ENCODE assay signal across 1 cellular context in genomic region chr17:75785016-75785769, GRCh38.
TF ChIP-seq lines count a peak whose summit lies in the region.

No MANE protein-coding gene starts in this region.

TF ChIP-seq in HEK293, 187 proteins besides CTCF, POLR2A, EP300 and RAD21 (continued from another document and continues in another):
- TF ChIP-seq ZNF777 (tag by site-specific recombination; IDR thresholded peaks at IDR 0.05; ENCODE audit: borderline replicate concordance) = no peak
- TF ChIP-seq ZSCAN16 (tag by site-specific recombination; IDR thresholded peaks at IDR 0.05) = no peak
- TF ChIP-seq ZFP3 (tag by site-specific recombination; IDR thresholded peaks at IDR 0.05; ENCODE audit: low read depth) = no peak
- TF ChIP-seq WT1 (tag by site-specific recombination; IDR thresholded peaks at IDR 0.05) = peak; percentile 66
- TF ChIP-seq ZNF513 (tag by site-specific recombination; IDR thresholded peaks at IDR 0.05) = peak; percentile 90
- TF ChIP-seq ZNF843 (tag by site-specific recombination; IDR thresholded peaks at IDR 0.05) = 0 out of 2 replicates have a peak, but pooled peaks have one; percentile 57
- TF ChIP-seq ZNF585B (tag by site-specific recombination; IDR thresholded peaks at IDR 0.05) = no peak
- TF ChIP-seq ZNF37A (tag by site-specific recombination; IDR thresholded peaks at IDR 0.05) = 0 out of 2 replicates have a peak, but pooled peaks have one; percentile 10
- TF ChIP-seq ZNF660 (tag by site-specific recombination; IDR thresholded peaks at IDR 0.05) = peak; percentile 90
- no peak for TF ChIP-seq ZNF544 (tag by site-specific recombination; IDR thresholded peaks at IDR 0.05)
- no peak for TF ChIP-seq ZNF530 (tag by site-specific recombination; IDR thresholded peaks at IDR 0.05; ENCODE audit: low read depth)
- peak; percentile 83 for TF ChIP-seq SP2 (tag by site-specific recombination; IDR thresholded peaks at IDR 0.05)
- no peak for TF ChIP-seq ZNF776 (tag by site-specific recombination; IDR thresholded peaks at IDR 0.05; ENCODE audit: borderline replicate concordance)
- TF ChIP-seq ZNF677 (tag by site-specific recombination; IDR thresholded peaks at IDR 0.05) = no peak
- TF ChIP-seq ZNF561 (tag by site-specific recombination; IDR thresholded peaks at IDR 0.05; ENCODE audit: borderline replicate concordance) = peak; percentile 97
- TF ChIP-seq ZNF146 (tag by site-specific recombination; IDR thresholded peaks at IDR 0.05) = peak; percentile 38; the same call in 1 of the 2 replicates
- no peak; the same call in 1 of the 2 replicates for TF ChIP-seq ZNF223 (tag by site-specific recombination; IDR thresholded peaks at IDR 0.05)
- TF ChIP-seq ZNF140 (tag by site-specific recombination; IDR thresholded peaks at IDR 0.05) = no peak
- no peak for TF ChIP-seq ZNF654 (tag by site-specific recombination; IDR thresholded peaks at IDR 0.05; ENCODE audit: low read depth)
- TF ChIP-seq ZNF76 (tag by site-specific recombination; IDR thresholded peaks at IDR 0.05; ENCODE audit: borderline replicate concordance, low read depth) = no peak; the same call in 1 of the 2 replicates
- TF ChIP-seq ZSCAN23 (tag by site-specific recombination; IDR thresholded peaks at IDR 0.05) = peak; percentile 14; the same call in 1 of the 2 replicates
- TF ChIP-seq HOXD13 (CRISPR knock-in tag; IDR thresholded peaks at IDR 0.05; ENCODE audit: borderline replicate concordance) = no peak
- peak; percentile 86 for TF ChIP-seq ZBTB48 (tag by site-specific recombination; IDR thresholded peaks at IDR 0.05)
- no peak for TF ChIP-seq ZNF221 (tag by site-specific recombination; IDR thresholded peaks at IDR 0.05; ENCODE audit: borderline replicate concordance)
- peak; percentile 87 for TF ChIP-seq ZNF398 (tag by site-specific recombination; IDR thresholded peaks at IDR 0.05)
- TF ChIP-seq INSM2 (tag by site-specific recombination; IDR thresholded peaks at IDR 0.05) = peak; percentile 89
- TF ChIP-seq ZNF10 (tag by site-specific recombination; IDR thresholded peaks at IDR 0.05) = peak; percentile 32; the same call in 1 of the 2 replicates
- no peak for TF ChIP-seq ZNF23 (tag by site-specific recombination; IDR thresholded peaks at IDR 0.05; ENCODE audit: borderline replicate concordance)
- TF ChIP-seq MYNN (tag by site-specific recombination; IDR thresholded peaks at IDR 0.05; ENCODE audit: borderline replicate concordance) = no peak
- 0 out of 2 replicates have a peak, but pooled peaks have one; percentile 38 for TF ChIP-seq TRIM28 (IDR thresholded peaks at IDR 0.05; ENCODE audit: borderline replicate concordance, low read length)
- no peak for TF ChIP-seq ZNF19 (tag by site-specific recombination; IDR thresholded peaks at IDR 0.05; ENCODE audit: low read depth)
- peak; percentile 72 for TF ChIP-seq ZFP69B (tag by site-specific recombination; IDR thresholded peaks at IDR 0.05)
- TF ChIP-seq ZBTB7A (tag by site-specific recombination; IDR thresholded peaks at IDR 0.05; ENCODE audit: low read depth) = no peak; the same call in 1 of the 2 replicates
- no peak for TF ChIP-seq ZNF510 (tag by site-specific recombination; IDR thresholded peaks at IDR 0.05; ENCODE audit: insufficient replicate concordance)
- TF ChIP-seq ZNF558 (tag by site-specific recombination; IDR thresholded peaks at IDR 0.05) = 0 out of 2 replicates have a peak, but pooled peaks have one; percentile 18
- TF ChIP-seq ZIC2 (tag by site-specific recombination; IDR thresholded peaks at IDR 0.05) = no peak
- TF ChIP-seq ZNF239 (tag by site-specific recombination; IDR thresholded peaks at IDR 0.05) = 0 out of 2 replicates have a peak, but pooled peaks have one; percentile 9
- TF ChIP-seq SP7 (tag by site-specific recombination; IDR thresholded peaks at IDR 0.05) = peak; percentile 86
- peak; percentile 92 for TF ChIP-seq KLF17 (tag by site-specific recombination; IDR thresholded peaks at IDR 0.05)
- TF ChIP-seq ZNF785 (tag by site-specific recombination; IDR thresholded peaks at IDR 0.05) = no peak
- 0 out of 2 replicates have a peak, but pooled peaks have one; percentile 25 for TF ChIP-seq ZNF518A (tag by site-specific recombination; conservative IDR thresholded peaks at IDR 0.05; ENCODE audit: low read depth)
- no peak for TF ChIP-seq OSR2 (tag by site-specific recombination; IDR thresholded peaks at IDR 0.05)
- TF ChIP-seq SALL2 (tag by site-specific recombination; IDR thresholded peaks at IDR 0.05; ENCODE audit: borderline replicate concordance) = no peak
- TF ChIP-seq PRDM6 (tag by site-specific recombination; IDR thresholded peaks at IDR 0.05) = no peak
- no peak for TF ChIP-seq PRDM2 (tag by site-specific recombination; IDR thresholded peaks at IDR 0.05; ENCODE audit: borderline replicate concordance)
- TF ChIP-seq GLI4 (tag by site-specific recombination; IDR thresholded peaks at IDR 0.05) = peak; percentile 63; the same call in 1 of the 2 replicates
